9 cellular contexts compared by ENCODE assay signal in genomic region chr4:168604496-168605373, GRCh38.
DNase-seq lines count a peak whose midpoint lies in the region; TF ChIP-seq lines count a peak whose summit lies in the region.
"Had no signal": no experiment of that assay in that cellular context is flagged by ENCODE, and none has a peak within 500 bp of the region (broad histone marks: within the 10 kb centered on the region; RNA-seq: fewer than 3 reads in every experiment).

No MANE protein-coding gene starts in this region.

- H3K9me3 ChIP-seq in neuronal stem cell (replicated peaks in 1 of 2; ENCODE audit: control insufficient read depth in 2 of 2, insufficient read depth in 1 of 2, low read depth in 1 of 2, low read length in 2 of 2): no peaks in the 10 kb centered on the region
- no peaks in the 10 kb centered on the region for H3K9me3 ChIP-seq in Peyer's patch

- H3K36me3 ChIP-seq in neuronal stem cell (replicated peaks in 1 of 2; ENCODE audit: control insufficient read depth in 2 of 2, insufficient read depth in 2 of 2, low read length in 2 of 2) (no peaks in the 10 kb centered on the region), Peyer's patch (no peaks in the 10 kb centered on the region)

- H3K4me3 ChIP-seq in fibroblast of pulmonary artery (replicated peaks; ENCODE audit: low read depth, low read length): no peak overlapping the region
- peak overlapping the region in 1 of 2 donors; percentile 5 for H3K4me3 ChIP-seq in neuronal stem cell (ENCODE audit: low read length in 2 of 2)
- H3K4me3 ChIP-seq in Peyer's patch: no peak overlapping the region

- WGBS in neuronal stem cell (ENCODE audit: extremely low coverage in 2 of 2, insufficient read length in 2 of 2, insufficient replicate concordance in 1 of 2), 2 donors: no CpG with 5 or more reads among the region's 7 CpGs

- H2BK15ac ChIP-seq in neuronal stem cell (ENCODE audit: low read length): no peak overlapping the region

- H2AK5ac ChIP-seq in neuronal stem cell (ENCODE audit: low read depth, low read length): no peak overlapping the region

- no peak overlapping the region for H3K18ac ChIP-seq in neuronal stem cell (ENCODE audit: low read length)

- no peak overlapping the region for H2BK12ac ChIP-seq in neuronal stem cell (ENCODE audit: low read length)

- no peak overlapping the region for H3K4ac ChIP-seq in neuronal stem cell (ENCODE audit: low read length)

- H3K79me1 ChIP-seq in neuronal stem cell (ENCODE audit: low read depth, low read length): no peaks in the 10 kb centered on the region

- H3K23ac ChIP-seq in neuronal stem cell (ENCODE audit: low read depth, low read length, poor library complexity): no peak overlapping the region

- H2BK5ac ChIP-seq in neuronal stem cell (ENCODE audit: low read length): no peak overlapping the region

- CTCF ChIA-PET in RWPE1 (lab: Yijun Ruan, JAX): interaction anchor here (0.7 kb wide), 1 partner anchor 17 kb away, joined by 3 read pairs; no protein-coding TSS in a partner anchor

- no peak overlapping the region for H4K91ac ChIP-seq in neuronal stem cell (ENCODE audit: low read depth, low read length, poor library complexity)

- H2BK120ac ChIP-seq in neuronal stem cell (ENCODE audit: low read depth, low read length): no peak overlapping the region

- peak; percentile 54 for DNase-seq in Caki2 (ENCODE audit: low read depth)
- DNase-seq in RWPE1 (ENCODE audit: low spot score): peak; percentile 72
- peak; percentile 95 for DNase-seq in fibroblast of pulmonary artery (ENCODE audit: low read depth)
- peak; percentile 84 for DNase-seq in neuronal stem cell (ENCODE audit: low spot score)
- no peak for DNase-seq in NCI-H1417 treated with DMSO at 0.1 percent for 48 hours (lab: John Stamatoyannopoulos, UW)
- DNase-seq in Peyer's patch: no peak
- no peak for DNase-seq in HuH-7.5 (ENCODE audit: low spot score)
- no peak for DNase-seq in HT-29 (ENCODE audit: low spot score)
- DNase-seq: NCI-H526 treated with DMSO at 0.1 percent for 48 hours had no signal

- H3K14ac ChIP-seq in neuronal stem cell (ENCODE audit: low read length): no peak overlapping the region

- no peak overlapping the region for H3K27ac ChIP-seq in RWPE1
- H3K27ac ChIP-seq in neuronal stem cell (replicated peaks; ENCODE audit: low read length): peak overlapping the region; percentile 64
- no peak overlapping the region for H3K27ac ChIP-seq in Peyer's patch

- TF ChIP-seq CTCF in RWPE1 (conservative IDR thresholded peaks at IDR 0.05; ENCODE audit: low read depth): no peak
- no peak for TF ChIP-seq CTCF in fibroblast of pulmonary artery (IDR thresholded peaks at IDR 0.05; ENCODE audit: low read length, missing control alignments)
- no peak for TF ChIP-seq CTCF in Peyer's patch (IDR thresholded peaks at IDR 0.05)

- TF ChIP-seq POLR2A in Peyer's patch (IDR thresholded peaks at IDR 0.05): no peak

- H3K9ac ChIP-seq in neuronal stem cell (ENCODE audit: low read depth, low read length, poor library complexity): no peak overlapping the region

- in situ Hi-C loops in Caki2 (cut with HindIII; ENCODE audit: low pct_unique_long_range_greater_than_20kb, low sequenced_read_pairs): no loop called here

- H3K4me2 ChIP-seq in neuronal stem cell (ENCODE audit: insufficient read depth, low read length, poor library complexity, severe bottlenecking): no peak overlapping the region

- H4K8ac ChIP-seq in neuronal stem cell (ENCODE audit: low read depth, low read length): no peak overlapping the region

- H3K4me1 ChIP-seq in neuronal stem cell (ENCODE audit: control insufficient read depth in 2 of 2, insufficient read depth in 1 of 2, low read depth in 1 of 2, low read length in 2 of 2): peaks cover 14 to 17% of the 10 kb centered on the region in 2 donors
- no peaks in the 10 kb centered on the region for H3K4me1 ChIP-seq in Peyer's patch

- H2AFZ ChIP-seq in neuronal stem cell (ENCODE audit: low read length): peak overlapping the region; percentile 79

- POLR2A ChIA-PET in RWPE1 (lab: Yijun Ruan, JAX; ENCODE audit: low non-redundant PET): no interaction called here

- H3K27me3 ChIP-seq in neuronal stem cell (ENCODE audit: control insufficient read depth in 3 of 3, insufficient read depth in 3 of 3, low read depth in 1 of 3, low read length in 3 of 3): no peaks in the 10 kb centered on the region
- H3K27me3 ChIP-seq in Peyer's patch: no peaks in the 10 kb centered on the region

Comparison
In these comparisons a context has a peak if more than half of its experiments do, and no peak if none do; other contexts are left out.
1. DNase-seq: peak in Caki2 (single experiment), RWPE1 (single experiment), fibroblast of pulmonary artery (single experiment) and neuronal stem cell (single experiment); none in NCI-H1417 treated with DMSO at 0.1 percent for 48 hours (single experiment), Peyer's patch (0 of 3), HuH-7.5 (single experiment) and HT-29 (single experiment).